Comparison of ENCODE assay signal across 8 cellular contexts in the genomic region with DNA sequence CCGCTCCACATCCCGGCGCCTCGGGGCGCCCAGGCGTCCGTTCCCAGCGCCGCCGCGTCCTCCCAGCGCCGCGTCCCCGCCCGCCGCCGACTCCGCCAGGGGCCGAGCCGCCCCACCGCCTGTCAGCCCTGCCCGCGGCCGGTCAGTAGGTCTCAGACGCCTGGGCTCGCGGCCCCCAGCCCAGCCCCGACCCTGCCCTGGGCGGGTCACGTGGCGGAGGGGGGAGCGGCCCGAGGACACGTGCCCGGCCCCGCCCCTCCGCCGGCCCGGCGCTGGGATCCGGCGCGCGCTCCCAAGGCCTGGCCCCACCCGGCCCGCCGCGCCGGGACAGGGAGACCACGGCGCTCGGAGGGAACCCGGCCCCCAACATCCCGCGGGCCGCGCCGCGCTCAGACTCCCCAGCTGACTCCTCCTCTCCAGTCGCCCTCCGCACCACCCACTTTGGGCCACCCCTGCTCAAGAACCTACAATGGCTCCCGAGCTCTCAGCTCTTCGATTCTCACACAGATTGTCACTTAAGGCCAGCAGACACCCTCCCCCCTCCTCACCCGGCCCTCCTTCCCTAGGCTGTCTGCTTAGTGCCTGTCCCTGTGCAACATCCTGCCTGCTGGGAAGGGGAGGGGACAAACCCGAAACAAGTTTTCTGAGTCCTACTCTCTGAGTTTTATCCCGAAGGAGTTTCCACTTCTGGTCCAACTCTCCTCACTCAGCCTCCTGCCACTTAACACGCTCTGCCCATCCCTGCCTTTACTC. TPM values are rescaled to one million over a fixed set of nuclear protein-coding genes. Genes with fewer than 3 reads are reported as not detected.
DNase-seq lines count a peak whose midpoint lies in the region; ATAC-seq, FAIRE-seq and TF ChIP-seq lines count a peak whose summit lies in the region.

RAB3IL1 (minus strand) TSS at position 210 of the 753 bp plus-strand sequence; CDS start at position 11, 199 bp downstream.

- no peak within 1 kb of the TSS for H2AFZ ChIP-seq in HepG2 (ENCODE audit: low read length)

- H3K36me3 ChIP-seq in HepG2 (replicated peaks in 1 of 2; ENCODE audit: control insufficient read depth in 1 of 2, insufficient read depth in 2 of 2, low read length in 2 of 2) (no peaks in the 10 kb centered on the region), stomach (no peaks in the 10 kb centered on the region)

- H3K9me3 ChIP-seq in HepG2 (ENCODE audit: low read length) (no peaks in the 10 kb centered on the region), stomach (no peaks in the 10 kb centered on the region)

- peak within 1 kb of the TSS; percentile 77 for H3K4me2 ChIP-seq in HepG2 (ENCODE audit: low read depth, low read length)

- DNase-seq in NCI-H82 (lab: John Stamatoyannopoulos, UW) (peak; percentile 24), NCI-H82 treated with DMSO at 0.1 percent for 48 hours (lab: John Stamatoyannopoulos, UW; ENCODE audit: unreplicated experiment) (no peak), RWPE1 (ENCODE audit: low spot score) (peak; percentile 41), dermis blood vessel endothelial cell (peak; percentile 33), HepG2 (ENCODE audit: low spot score) (no peak), stomach (peak; percentile 56), glomerular visceral epithelial cell (ENCODE audit: extremely low spot score) (no peak)

- BruUV-seq in HepG2 (replicated peaks; lab: Mats Ljungman, UMichigan) = no TSS peak

- CTCF ChIA-PET in RWPE1 (lab: Yijun Ruan, JAX) (interaction anchor here (0.6 to 2.0 kb wide), 5 partner anchors 18 to 54 kb away, joined by 3 to 8 read pairs (median 3); no protein-coding TSS in a partner anchor), HepG2 (lab: Yijun Ruan, JAX; ENCODE audit: low intra/inter-chr PET ratio, low total read pairs) (no interaction called here)

- no peak for TF ChIP-seq RAD21 in HepG2 (CRISPR knock-in tag; IDR thresholded peaks at IDR 0.05)

- H3K9ac ChIP-seq in HepG2 (ENCODE audit: insufficient read depth, low read depth, low read length) = no peak within 1 kb of the TSS

- 10% methylated on average over 11 of the region's 68 CpGs for WGBS in HepG2 (ENCODE audit: low lambda C conversion rate)
- 2 to 5% (median 3%) methylated on average over 23 to 68 of the region's 68 CpGs for WGBS in stomach, 5 donors

- peak within 1 kb of the TSS; percentile 37 to 71 (median 38); a peak in 4 of 6 replicates for H3K4me3 ChIP-seq in HepG2 (replicated peaks in 1 of 3; ENCODE audit: insufficient read depth in 1 of 3, low read depth in 2 of 3, low read length in 3 of 3)
- peak within 1 kb of the TSS; percentile 59 to 64 (median 61) for H3K4me3 ChIP-seq in stomach

- no peaks in the 10 kb centered on the region for H3K79me2 ChIP-seq in HepG2 (ENCODE audit: insufficient read depth, low read length)

- in situ Hi-C loops in HepG2 (cut with HindIII; ENCODE audit: extremely low pct_ligation_motif_present, low pct_unique_long_range_greater_than_20kb) = no loop called here

- H3K27me3 ChIP-seq in HepG2 (ENCODE audit: control insufficient read depth in 1 of 2, insufficient read depth in 2 of 2, low read length in 2 of 2) (peaks cover 11 to 39% of the 10 kb centered on the region in 2 experiments), stomach (peaks cover 0 to 48% (median 14%) of the 10 kb centered on the region in 3 donors)

- ATAC-seq in HepG2 (peak; percentile 50), GM18498 (IDR thresholded peaks at IDR 0.05; ENCODE audit: unreplicated experiment) (no peak)

- no peak for FAIRE-seq in HepG2 (lab: Jason Lieb, UNC)

- intact Hi-C loops in HepG2 (cut with micrococcal nuclease; ENCODE audit: unreplicated experiment) = no loop called here
- intact Hi-C loops in stomach (cut with DNase I; ENCODE audit: low total_unique reads) = no loop called here

- TF ChIP-seq POLR2A in HepG2 (IDR thresholded peaks at IDR 0.05; ENCODE audit: insufficient read depth in 1 of 2, low read depth in 2 of 2, low read length in 2 of 2) (no peak), stomach (IDR thresholded peaks at IDR 0.05) (no peak)

- TF ChIP-seq CTCF in RWPE1 (conservative IDR thresholded peaks at IDR 0.05; ENCODE audit: low read depth) (no peak), HepG2 (CRISPR knock-in tag; IDR thresholded peaks at IDR 0.05) (no peak), stomach (IDR thresholded peaks at IDR 0.05) (no peak)

- H3K27ac ChIP-seq in RWPE1 (no peak within 1 kb of the TSS), HepG2 (ENCODE audit: extremely low read length, insufficient read depth, low read length) (no peak within 1 kb of the TSS), stomach (peak within 1 kb of the TSS in 4 of 5 donors; percentile 73 to 85 (median 74))

- TF ChIP-seq EP300 in HepG2 (IDR thresholded peaks at IDR 0.05; ENCODE audit: low read depth in 2 of 2, low read length in 2 of 2) (no peak), HepG2 (CRISPR knock-in tag; IDR thresholded peaks at IDR 0.05; ENCODE audit: borderline replicate concordance) (no peak), stomach (IDR thresholded peaks at IDR 0.05) (no peak)

- no peaks in the 10 kb centered on the region for H4K20me1 ChIP-seq in HepG2 (ENCODE audit: insufficient read depth, low read length)

- H3K4me1 ChIP-seq in HepG2 (ENCODE audit: insufficient read depth, low read length) = peaks cover 42% of the 10 kb centered on the region
- H3K4me1 ChIP-seq in stomach = peaks cover 21 to 48% (median 35%) of the 10 kb centered on the region in 4 donors

- POLR2A ChIA-PET in RWPE1 (lab: Yijun Ruan, JAX; ENCODE audit: low non-redundant PET) = no interaction called here
- POLR2A ChIA-PET in HepG2 (lab: Yijun Ruan, JAX) = no interaction called here

TF ChIP-seq in HepG2, 621 proteins besides CTCF, POLR2A, EP300 and RAD21 (continues in another document):
- TF ChIP-seq ZNF460 (CRISPR knock-in tag; IDR thresholded peaks at IDR 0.05; ENCODE audit: borderline replicate concordance) = no peak
- no peak for TF ChIP-seq SSRP1 (CRISPR knock-in tag; IDR thresholded peaks at IDR 0.05)
- TF ChIP-seq, protein P1, sequence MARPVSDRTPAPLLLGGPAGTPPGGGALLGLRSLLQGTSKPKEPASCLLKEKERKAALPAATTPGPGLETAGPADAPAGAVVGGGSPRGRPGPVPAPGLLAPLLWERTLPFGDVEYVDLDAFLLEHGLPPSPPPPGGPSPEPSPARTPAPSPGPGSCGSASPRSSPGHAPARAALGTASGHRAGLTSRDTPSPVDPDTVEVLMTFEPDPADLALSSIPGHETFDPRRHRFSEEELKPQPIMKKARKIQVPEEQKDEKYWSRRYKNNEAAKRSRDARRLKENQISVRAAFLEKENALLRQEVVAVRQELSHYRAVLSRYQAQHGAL (CRISPR knock-in tag; IDR thresholded peaks at IDR 0.05; ENCODE audit: not compliant biosample characterization) = no peak
- no peak for TF ChIP-seq JDP2 (CRISPR knock-in tag; IDR thresholded peaks at IDR 0.05; ENCODE audit: borderline replicate concordance)
- TF ChIP-seq ADNP (CRISPR knock-in tag; IDR thresholded peaks at IDR 0.05) = 0 out of 2 replicates have a peak, but pooled peaks have one; percentile 43
- TF ChIP-seq XBP1 (CRISPR knock-in tag; IDR thresholded peaks at IDR 0.05) = no peak
- no peak for TF ChIP-seq RFX1 (IDR thresholded peaks at IDR 0.05)
- no peak for TF ChIP-seq ZNF564 (CRISPR knock-in tag; IDR thresholded peaks at IDR 0.05)
- peak; percentile 53 for TF ChIP-seq ZNF768 (CRISPR knock-in tag; IDR thresholded peaks at IDR 0.05)
- TF ChIP-seq MXD1 (CRISPR knock-in tag; IDR thresholded peaks at IDR 0.05) = no peak
- no peak for TF ChIP-seq RFX3 (CRISPR knock-in tag; IDR thresholded peaks at IDR 0.05)
- peak; percentile 86 for TF ChIP-seq ZMYM3 (CRISPR knock-in tag; IDR thresholded peaks at IDR 0.05)
- TF ChIP-seq SALL1 (CRISPR knock-in tag; IDR thresholded peaks at IDR 0.05) = 0 out of 2 replicates have a peak, but pooled peaks have one; percentile 15
- 0 out of 2 replicates have a peak, but pooled peaks have one; percentile 22 for TF ChIP-seq TMF1 (CRISPR knock-in tag; IDR thresholded peaks at IDR 0.05; ENCODE audit: low read depth)

RNA-seq across cellular contexts. Expression of gene RAB3IL1, which starts in this region (rescaled TPM):
- total RNA-seq in dermis blood vessel endothelial cell = 9.0 and 9.9 TPM in 2 replicates
- total RNA-seq in HepG2 (2016; rRNA removed; fragmentation: Illumina TruSeq; extraction: Trizol) = 1.2 and 1.3 TPM in 2 replicates
- 0.61 and 2.5 TPM in 2 replicates for total RNA-seq in HepG2 (2016; cell fraction: cytosol; rRNA removed; fragmentation: Illumina TruSeq; extraction: Trizol; ENCODE audit: low read depth)
- 1.2 and 1.4 TPM in 2 replicates for total RNA-seq in HepG2 (2016; cell fraction: insoluble cytoplasmic fraction; rRNA removed; fragmentation: Illumina TruSeq; extraction: Trizol)
- 1.2 and 1.4 TPM in 2 replicates for total RNA-seq in HepG2 (2016; cell fraction: membrane; rRNA removed; fragmentation: Illumina TruSeq; extraction: Trizol)
- total RNA-seq in HepG2 (2016; cell fraction: nucleus; rRNA removed; fragmentation: Illumina TruSeq; extraction: Trizol) = 0.72 and 0.84 TPM in 2 replicates
- polyA plus RNA-seq in HepG2 (2011; rRNA removed) = 2.0 and 2.2 TPM in 2 replicates
- polyA plus RNA-seq in HepG2 (2011; cell fraction: cytosol; rRNA removed) = 1.3 and 3.0 TPM in 2 replicates
- polyA plus RNA-seq in HepG2 (2011; cell fraction: nucleus; rRNA removed) = 2.5 and 3.7 TPM in 2 replicates
- 1.4 and 2.3 TPM in 2 replicates for polyA plus RNA-seq in HepG2 (2012)
- 1.5 and 1.7 TPM in 2 replicates for polyA plus RNA-seq in HepG2 (2016; cell fraction: cytosol; fragmentation: Illumina TruSeq; extraction: Trizol; ENCODE audit: low read depth)
- polyA plus RNA-seq in HepG2 (2016; cell fraction: insoluble cytoplasmic fraction; fragmentation: Illumina TruSeq; extraction: Trizol; ENCODE audit: low read depth) = 1.9 and 2.5 TPM in 2 replicates
- polyA plus RNA-seq in HepG2 (2016; cell fraction: membrane; fragmentation: Illumina TruSeq; extraction: Trizol; ENCODE audit: low read depth) = 1.9 and 2.3 TPM in 2 replicates
- 2.9 and 6.6 TPM in 2 replicates for polyA plus RNA-seq in HepG2 (2016; cell fraction: nucleus; fragmentation: Illumina TruSeq; extraction: Trizol; ENCODE audit: insufficient read depth, low read depth)
- polyA minus RNA-seq in HepG2 (2011; rRNA and poly(A)+ RNA removed; ENCODE audit: low replicate concordance) = 2.6 and 7.7 TPM in 2 replicates
- 2.8 and 11.9 TPM in 2 replicates for polyA minus RNA-seq in HepG2 (2011; cell fraction: cytosol; rRNA and poly(A)+ RNA removed)
- 1.1 and 1.3 TPM in 2 replicates for polyA minus RNA-seq in HepG2 (2011; cell fraction: nucleus; rRNA and poly(A)+ RNA removed)
- total RNA-seq in stomach = 10 to 100 TPM in 2 of 5 donors, 1 to 10 TPM in 1, under 1 TPM in 1, not detected in 1; 0.58 to 12.8 (median 7.1) TPM
- 10 to 100 TPM in 2 of 3 donors, 1 to 10 TPM in 1; 5.3 to 13.3 (median 11.6) TPM for polyA plus RNA-seq in stomach

Comparison
In these comparisons a context has a peak if more than half of its experiments do, and no peak if none do; other contexts are left out.
1. DNase-seq: peak in NCI-H82 (single experiment), RWPE1 (single experiment), dermis blood vessel endothelial cell (single experiment) and stomach (single experiment); none in NCI-H82 treated with DMSO at 0.1 percent for 48 hours (single experiment), HepG2 (single experiment) and glomerular visceral epithelial cell (single experiment).
2. H3K27ac ChIP-seq: peak in stomach (4 of 5); none in RWPE1 (single experiment) and HepG2 (single experiment).